Comparison of ENCODE assay signal across 1 cellular context in the genomic region with DNA sequence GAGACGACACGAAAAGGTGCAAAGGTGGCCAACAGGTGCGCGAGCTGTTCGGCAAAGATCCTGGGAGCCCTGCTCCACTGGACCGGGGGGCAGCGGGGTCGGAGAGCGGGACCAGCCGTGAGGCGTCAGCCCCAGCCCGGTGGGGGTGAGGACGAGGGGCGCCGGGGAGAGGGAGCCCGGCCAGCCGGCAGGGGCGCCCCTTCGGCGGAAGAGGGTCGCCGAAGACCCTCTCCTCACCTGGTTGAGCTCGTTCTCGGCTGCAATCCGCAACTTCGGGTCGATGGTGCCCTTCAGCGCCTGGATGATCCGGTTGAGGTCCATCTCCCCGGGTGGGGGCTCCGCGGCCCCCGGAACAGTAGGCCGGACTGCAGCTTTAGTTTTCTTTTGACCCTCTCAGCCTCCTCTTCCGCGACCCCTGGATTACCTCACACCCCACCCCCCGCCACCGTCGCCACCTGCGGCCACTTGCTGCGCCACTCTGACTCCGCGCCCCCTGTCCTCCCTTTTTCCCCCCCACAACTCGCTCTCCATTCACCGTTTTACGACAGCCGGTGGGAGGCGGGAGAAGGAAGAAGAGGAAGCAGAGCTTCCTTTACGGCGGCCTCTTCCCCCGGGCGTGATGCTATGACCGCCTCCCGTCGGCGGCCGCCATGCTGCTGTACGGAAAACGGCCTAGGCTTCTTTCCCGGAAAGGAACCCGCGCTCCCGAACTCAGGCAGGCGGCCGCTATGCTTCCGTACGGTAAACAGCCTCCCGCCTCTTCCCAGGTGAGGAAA.
TF ChIP-seq lines count a peak whose summit lies in the region.

Gene IPO8 (minus strand): TSS at position 543 of the 776 bp plus-strand sequence. CDS start 222 bp downstream, at position 321.

TF ChIP-seq in K562, 482 proteins besides CTCF, POLR2A, EP300 and RAD21 (continued from another document and continues in another):
- TF ChIP-seq ZNF668 (CRISPR knock-in tag; IDR thresholded peaks at IDR 0.05), result no peak
- TF ChIP-seq L3MBTL2 (IDR thresholded peaks at IDR 0.05), result peak; percentile 69; the same call in 1 of the 2 replicates
- peak; percentile 90 for TF ChIP-seq HCFC1 (IDR thresholded peaks at IDR 0.05; ENCODE audit: low read depth, low read length)
- peak; percentile 85 for TF ChIP-seq CREM (IDR thresholded peaks at IDR 0.05; ENCODE audit: low read depth)
- TF ChIP-seq SLC30A9 (CRISPR knock-in tag; IDR thresholded peaks at IDR 0.05), result no peak
- TF ChIP-seq GABPB2 (CRISPR knock-in tag; conservative IDR thresholded peaks at IDR 0.05), result no peak
- TF ChIP-seq ZFP1 (CRISPR knock-in tag; IDR thresholded peaks at IDR 0.05), result no peak
- TF ChIP-seq SAP30 (IDR thresholded peaks at IDR 0.05; ENCODE audit: borderline replicate concordance, insufficient read depth, low read depth, low read length, poor library complexity, severe bottlenecking), result peak; percentile 64
- no peak for TF ChIP-seq PHB (CRISPR knock-in tag; IDR thresholded peaks at IDR 0.05)
- TF ChIP-seq MBD2 (IDR thresholded peaks at IDR 0.05; ENCODE audit: borderline replicate concordance, low read depth), result peak; percentile 66; the same call in 1 of the 2 replicates
- peak; percentile 43; the same call in 1 of the 2 replicates for TF ChIP-seq DPF2 (IDR thresholded peaks at IDR 0.05)
- no peak for TF ChIP-seq ESRRB (CRISPR knock-in tag; IDR thresholded peaks at IDR 0.05; ENCODE audit: borderline replicate concordance)
- TF ChIP-seq LARP7 (IDR thresholded peaks at IDR 0.05), result peak; percentile 55; the same call in 1 of the 2 replicates
- no peak for TF ChIP-seq ZNF217 (CRISPR knock-in tag; IDR thresholded peaks at IDR 0.05)
- no peak for TF ChIP-seq SIN3B (IDR thresholded peaks at IDR 0.05; ENCODE audit: low read depth)
- TF ChIP-seq ZNF12 (CRISPR knock-in tag; IDR thresholded peaks at IDR 0.05), result no peak
- no peak for TF ChIP-seq DEAF1 (CRISPR knock-in tag; IDR thresholded peaks at IDR 0.05)
- TF ChIP-seq MAZ (CRISPR knock-in tag; conservative IDR thresholded peaks at IDR 0.05 in 1 of 2, IDR thresholded peaks at IDR 0.05 in 1 of 2), result peak; percentile 53 to 61; a peak in 1 of 4 replicates
- peak; percentile 32 for TF ChIP-seq SMAD1 (IDR thresholded peaks at IDR 0.05; ENCODE audit: low read depth, low read length, partially characterized antibody)
- TF ChIP-seq ZNF23 (CRISPR knock-in tag; IDR thresholded peaks at IDR 0.05), result no peak
- no peak for TF ChIP-seq POLR2H (tag; IDR thresholded peaks at IDR 0.05; ENCODE audit: low read depth)
- no peak for TF ChIP-seq ZNF79 (CRISPR knock-in tag; IDR thresholded peaks at IDR 0.05; ENCODE audit: low read depth)
- no peak for TF ChIP-seq CHAMP1 (IDR thresholded peaks at IDR 0.05)
- no peak for TF ChIP-seq ZNF707 (CRISPR knock-in tag; conservative IDR thresholded peaks at IDR 0.05)
- no peak for TF ChIP-seq MBD1 (CRISPR knock-in tag; IDR thresholded peaks at IDR 0.05)
- no peak for TF ChIP-seq RBM22 (IDR thresholded peaks at IDR 0.05; ENCODE audit: low read depth, low read length, poor library complexity, severe bottlenecking)
- TF ChIP-seq, protein P1, sequence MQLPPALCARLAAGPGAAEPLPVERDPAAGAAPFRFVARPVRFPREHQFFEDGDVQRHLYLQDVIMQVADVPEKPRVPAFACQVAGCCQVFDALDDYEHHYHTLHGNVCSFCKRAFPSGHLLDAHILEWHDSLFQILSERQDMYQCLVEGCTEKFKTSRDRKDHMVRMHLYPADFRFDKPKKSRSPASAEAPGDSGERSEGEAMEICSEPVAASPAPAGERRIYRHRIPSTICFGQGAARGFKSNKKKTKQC (CRISPR knock-in tag; IDR thresholded peaks at IDR 0.05), result no peak
- TF ChIP-seq, protein P2, sequence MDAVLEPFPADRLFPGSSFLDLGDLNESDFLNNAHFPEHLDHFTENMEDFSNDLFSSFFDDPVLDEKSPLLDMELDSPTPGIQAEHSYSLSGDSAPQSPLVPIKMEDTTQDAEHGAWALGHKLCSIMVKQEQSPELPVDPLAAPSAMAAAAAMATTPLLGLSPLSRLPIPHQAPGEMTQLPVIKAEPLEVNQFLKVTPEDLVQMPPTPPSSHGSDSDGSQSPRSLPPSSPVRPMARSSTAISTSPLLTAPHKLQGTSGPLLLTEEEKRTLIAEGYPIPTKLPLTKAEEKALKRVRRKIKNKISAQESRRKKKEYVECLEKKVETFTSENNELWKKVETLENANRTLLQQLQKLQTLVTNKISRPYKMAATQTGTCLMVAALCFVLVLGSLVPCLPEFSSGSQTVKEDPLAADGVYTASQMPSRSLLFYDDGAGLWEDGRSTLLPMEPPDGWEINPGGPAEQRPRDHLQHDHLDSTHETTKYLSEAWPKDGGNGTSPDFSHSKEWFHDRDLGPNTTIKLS (IDR thresholded peaks at IDR 0.05; ENCODE audit: borderline replicate concordance, low read depth), result peak; percentile 68; the same call in 1 of the 2 replicates
- TF ChIP-seq KDM5B (IDR thresholded peaks at IDR 0.05; ENCODE audit: insufficient replicate concordance, low read depth, low read length), result peak; percentile 49
- peak in 1 of 2 experiments; percentile 30; a peak in 1 of 4 replicates for TF ChIP-seq RCOR1 (IDR thresholded peaks at IDR 0.05; ENCODE audit: borderline replicate concordance in 1 of 2, low read depth in 2 of 2, low read length in 2 of 2)
- TF ChIP-seq, protein P3, sequence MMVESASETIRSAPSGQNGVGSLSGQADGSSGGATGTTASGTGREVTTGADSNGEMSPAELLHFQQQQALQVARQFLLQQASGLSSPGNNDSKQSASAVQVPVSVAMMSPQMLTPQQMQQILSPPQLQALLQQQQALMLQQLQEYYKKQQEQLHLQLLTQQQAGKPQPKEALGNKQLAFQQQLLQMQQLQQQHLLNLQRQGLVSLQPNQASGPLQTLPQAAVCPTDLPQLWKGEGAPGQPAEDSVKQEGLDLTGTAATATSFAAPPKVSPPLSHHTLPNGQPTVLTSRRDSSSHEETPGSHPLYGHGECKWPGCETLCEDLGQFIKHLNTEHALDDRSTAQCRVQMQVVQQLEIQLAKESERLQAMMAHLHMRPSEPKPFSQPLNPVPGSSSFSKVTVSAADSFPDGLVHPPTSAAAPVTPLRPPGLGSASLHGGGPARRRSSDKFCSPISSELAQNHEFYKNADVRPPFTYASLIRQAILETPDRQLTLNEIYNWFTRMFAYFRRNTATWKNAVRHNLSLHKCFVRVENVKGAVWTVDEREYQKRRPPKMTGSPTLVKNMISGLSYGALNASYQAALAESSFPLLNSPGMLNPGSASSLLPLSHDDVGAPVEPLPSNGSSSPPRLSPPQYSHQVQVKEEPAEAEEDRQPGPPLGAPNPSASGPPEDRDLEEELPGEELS (CRISPR knock-in tag; IDR thresholded peaks at IDR 0.05; ENCODE audit: borderline replicate concordance), result no peak
- TF ChIP-seq MLLT1 (IDR thresholded peaks at IDR 0.05), result 0 out of 4 replicates have a peak, but pooled peaks have one; percentile 22 to 28
- TF ChIP-seq SIX5 (IDR thresholded peaks at IDR 0.05; ENCODE audit: borderline replicate concordance in 1 of 2, insufficient read depth in 1 of 2, low read depth in 1 of 2, low read length in 2 of 2), result peak; percentile 47 to 52; a peak in 3 of 4 replicates
- no peak for TF ChIP-seq CBX3 (IDR thresholded peaks at IDR 0.05; ENCODE audit: borderline replicate concordance in 1 of 2, low read length in 2 of 2)
- no peak for TF ChIP-seq DACH1 (IDR thresholded peaks at IDR 0.05; ENCODE audit: partially characterized antibody)
- TF ChIP-seq, protein P4, sequence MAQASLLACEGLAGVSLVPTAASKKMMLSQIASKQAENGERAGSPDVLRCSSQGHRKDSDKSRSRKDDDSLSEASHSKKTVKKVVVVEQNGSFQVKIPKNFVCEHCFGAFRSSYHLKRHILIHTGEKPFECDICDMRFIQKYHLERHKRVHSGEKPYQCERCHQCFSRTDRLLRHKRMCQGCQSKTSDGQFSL (CRISPR knock-in tag; IDR thresholded peaks at IDR 0.05), result peak; percentile 95
- TF ChIP-seq, protein P4 (tag; IDR thresholded peaks at IDR 0.05), result peak in 1 of 2 experiments; percentile 96; a peak in 2 of 4 replicates
- TF ChIP-seq TOE1 (IDR thresholded peaks at IDR 0.05; ENCODE audit: borderline replicate concordance), result 0 out of 2 replicates have a peak, but pooled peaks have one; percentile 19
- TF ChIP-seq TOE1 (CRISPR knock-in tag; IDR thresholded peaks at IDR 0.05; ENCODE audit: borderline replicate concordance, low read depth), result no peak
- TF ChIP-seq NR2C2 (CRISPR knock-in tag; IDR thresholded peaks at IDR 0.05), result 0 out of 2 replicates have a peak, but pooled peaks have one; percentile 60
- peak; percentile 92 for TF ChIP-seq NR2C2 (tag; IDR thresholded peaks at IDR 0.05)
- TF ChIP-seq MNT (conservative IDR thresholded peaks at IDR 0.05), result peak; percentile 23 to 35; a peak in 1 of 4 replicates
- TF ChIP-seq, protein P5, sequence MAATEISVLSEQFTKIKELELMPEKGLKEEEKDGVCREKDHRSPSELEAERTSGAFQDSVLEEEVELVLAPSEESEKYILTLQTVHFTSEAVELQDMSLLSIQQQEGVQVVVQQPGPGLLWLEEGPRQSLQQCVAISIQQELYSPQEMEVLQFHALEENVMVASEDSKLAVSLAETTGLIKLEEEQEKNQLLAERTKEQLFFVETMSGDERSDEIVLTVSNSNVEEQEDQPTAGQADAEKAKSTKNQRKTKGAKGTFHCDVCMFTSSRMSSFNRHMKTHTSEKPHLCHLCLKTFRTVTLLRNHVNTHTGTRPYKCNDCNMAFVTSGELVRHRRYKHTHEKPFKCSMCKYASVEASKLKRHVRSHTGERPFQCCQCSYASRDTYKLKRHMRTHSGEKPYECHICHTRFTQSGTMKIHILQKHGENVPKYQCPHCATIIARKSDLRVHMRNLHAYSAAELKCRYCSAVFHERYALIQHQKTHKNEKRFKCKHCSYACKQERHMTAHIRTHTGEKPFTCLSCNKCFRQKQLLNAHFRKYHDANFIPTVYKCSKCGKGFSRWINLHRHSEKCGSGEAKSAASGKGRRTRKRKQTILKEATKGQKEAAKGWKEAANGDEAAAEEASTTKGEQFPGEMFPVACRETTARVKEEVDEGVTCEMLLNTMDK (IDR thresholded peaks at IDR 0.05; ENCODE audit: borderline replicate concordance, insufficient read depth, low read depth, low read length, poor library complexity, severe bottlenecking), result peak; percentile 61
